20 cellular contexts compared by ENCODE assay signal in the genomic region with DNA sequence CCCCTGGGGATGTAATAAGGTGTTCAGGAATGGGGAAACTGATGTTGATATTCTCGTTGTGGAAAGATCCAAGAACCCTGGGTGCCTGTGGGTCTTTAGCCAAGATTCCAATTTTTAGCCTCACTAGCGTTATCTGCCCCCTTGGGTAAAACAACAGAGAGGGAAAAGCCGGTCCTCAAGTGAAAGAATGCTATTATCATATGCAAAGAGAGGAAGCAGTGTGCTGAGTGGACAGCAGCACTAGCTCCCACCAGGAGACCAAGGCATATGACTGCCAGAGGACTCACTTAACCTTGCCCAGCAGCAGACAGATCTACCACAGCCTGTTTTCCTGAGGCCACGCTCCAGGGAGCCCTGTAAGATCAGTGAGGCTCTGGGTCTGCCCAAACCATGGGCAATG.
"Had no signal": no experiment of that assay in that cellular context is flagged by ENCODE, and none has a peak within 500 bp of the region (broad histone marks: within the 10 kb centered on the region; RNA-seq: fewer than 3 reads in every experiment).

No MANE protein-coding gene starts in this region.

- H3K4me1 ChIP-seq: esophagus squamous epithelium, gastroesophageal sphincter, right atrium auricular region, sigmoid colon, stomach had no signal

- H3K4me1 Mint-ChIP-seq: natural killer cell, neural crest cell had no signal

- H3K4me3 Mint-ChIP-seq: natural killer cell, neural crest cell had no signal

- H3K36me3 ChIP-seq: esophagus squamous epithelium, gastroesophageal sphincter, left ventricle myocardium inferior, ovary, right atrium auricular region, sigmoid colon, stomach had no signal

- H3K36me3 Mint-ChIP-seq: natural killer cell had no signal

- H3K27ac Mint-ChIP-seq: natural killer cell had no signal

- H3K9me3 ChIP-seq: esophagus squamous epithelium, gastroesophageal sphincter, left ventricle myocardium inferior, mucosa of descending colon, ovary, right atrium auricular region, sigmoid colon, stomach had no signal

- FAIRE-seq: kidney had no signal

- DNase-seq: effector memory CD4-positive, alpha-beta T cell; esophagus squamous epithelium; glutamatergic neuron; kidney; left cardiac atrium; left ventricle myocardium inferior; mucosa of descending colon; natural killer cell; ovary; sigmoid colon; stimulated activated CD4-positive, alpha-beta T cell treated with anti-CD3 and anti-CD28 coated beads, Interleukin-12 subunit alpha, Interleukin-12 subunit beta, amount 100 ng/mL, for 4 hours; stimulated activated naive CD4-positive, alpha-beta T cell; stomach; trophoblast cell had no signal

- ATAC-seq: gastroesophageal sphincter, left cardiac atrium, mucosa of descending colon, natural killer cell had no signal

- H3K27ac ChIP-seq: epithelial cell of prostate, esophagus squamous epithelium, gastroesophageal sphincter, left ventricle myocardium inferior, ovary, right atrium auricular region, sigmoid colon, skin epidermis, stomach had no signal

- H3K4me3 ChIP-seq: esophagus squamous epithelium, gastroesophageal sphincter, left ventricle myocardium inferior, lung, mucosa of descending colon, ovary, right atrium auricular region, sigmoid colon, skin epidermis, stomach had no signal

- H3K9me3 Mint-ChIP-seq: natural killer cell, neural crest cell had no signal

- H3K27me3 ChIP-seq: esophagus squamous epithelium, gastroesophageal sphincter, ovary, right atrium auricular region, sigmoid colon, stomach had no signal
